ENCODE assay signal across 1 cellular context in genomic region chr13:74575729-74576125, GRCh38.
TF ChIP-seq lines count a peak whose summit lies in the region.

No MANE protein-coding gene starts in this region.

TF ChIP-seq in liver, 16 proteins besides CTCF, POLR2A, EP300 and RAD21 (continued from another document):
- TF ChIP-seq REST (IDR thresholded peaks at IDR 0.05) (no peak), NR2F2 (IDR thresholded peaks at IDR 0.05) (no peak), HNF4A (conservative IDR thresholded peaks at IDR 0.05) (no peak), FOXA1 (IDR thresholded peaks at IDR 0.05) (no peak), RXRA (IDR thresholded peaks at IDR 0.05) (no peak)
